Comparison of ENCODE assay signal across 21 cellular contexts in the genomic region with DNA sequence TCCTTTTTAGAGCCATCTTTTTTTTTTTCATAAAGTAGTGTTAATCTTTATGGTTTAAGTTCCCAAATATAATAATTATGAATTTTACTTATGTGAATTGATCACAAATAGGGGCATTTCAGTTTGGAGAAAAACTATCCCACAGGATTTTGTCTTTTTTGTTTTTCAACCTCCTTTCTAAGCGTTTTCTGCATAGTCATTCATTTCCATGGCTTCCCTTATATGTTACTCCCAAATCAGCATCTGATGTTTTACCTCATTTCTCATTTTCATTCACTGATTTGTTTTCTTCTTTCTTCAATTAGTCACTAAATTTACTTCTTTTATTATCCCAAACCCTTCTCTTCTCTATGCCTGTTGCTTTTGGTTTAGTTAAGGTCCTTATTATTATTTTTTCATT. TPM values are rescaled to one million over a fixed set of nuclear protein-coding genes. Genes with fewer than 3 reads are reported as not detected.
A peak's percentile ranks its signal among the peaks of the same experiment; 100 is the strongest.
DNase-seq lines count a peak whose midpoint lies in the region; ATAC-seq and TF ChIP-seq lines count a peak whose summit lies in the region.
"Had no signal": no experiment of that assay in that cellular context is flagged by ENCODE, and none has a peak within 500 bp of the region (broad histone marks: within the 10 kb centered on the region; RNA-seq: fewer than 3 reads in every experiment).

No MANE protein-coding gene starts in this region.

- TF ChIP-seq CTCF in GM23338 (conservative IDR thresholded peaks at IDR 0.05; ENCODE audit: low read depth in 2 of 2) (no peak), progenitor cell of endocrine pancreas (IDR thresholded peaks at IDR 0.05; ENCODE audit: unreplicated experiment) (no peak)

- H3K27ac ChIP-seq in GM23338 (ENCODE audit: low read depth) = peak overlapping the region; percentile 18; the same call in 1 of the 2 replicates
- H3K27ac ChIP-seq: BLaER1 treated with 17β-estradiol and CSF1 and Interleukin-3, amounts not matched to agents 10 nM and 100 nM had no signal

- H3K4me3 Mint-ChIP-seq in activated naive CD8-positive, alpha-beta T cell treated with anti-CD3 and anti-CD28 coated beads for 36 hours = no peak overlapping the region
- H3K4me3 Mint-ChIP-seq in activated naive CD8-positive, alpha-beta T cell treated with anti-CD3 and anti-CD28 coated beads, Interleukin-2, amount 50 U/mL, for 24 hours = no peak overlapping the region
- H3K4me3 Mint-ChIP-seq in GM23338 (no peak overlapping the region), progenitor cell of endocrine pancreas (ENCODE audit: low read depth) (no peak overlapping the region)
- no peak overlapping the region for H3K4me3 Mint-ChIP-seq in activated T-helper 17 cell treated with anti-CD3 and anti-CD28 coated beads, Interleukin-2, amount 50 U/mL, for 72 hours
- H3K4me3 Mint-ChIP-seq: CD14-positive monocyte; CD4-positive, alpha-beta T cell; CD8-positive, alpha-beta memory T cell had no signal

- H4K20me1 ChIP-seq in GM23338 (replicated peaks; ENCODE audit: insufficient read depth) = 0 out of 2 replicates have a peak, but pooled peaks cover 14% of the 10 kb centered on the region

- H3K36me3 ChIP-seq in GM23338 (ENCODE audit: insufficient read depth) = peaks cover 7% of the 10 kb centered on the region; the same call in 1 of the 2 replicates
- H3K36me3 ChIP-seq: BE2C, HAP-1 had no signal

- DNase-seq in activated naive CD8-positive, alpha-beta T cell treated with anti-CD3 and anti-CD28 coated beads for 36 hours = no peak
- no peak for DNase-seq in activated naive CD8-positive, alpha-beta T cell treated with anti-CD3 and anti-CD28 coated beads, Interleukin-2, amount 50 U/mL, for 24 hours
- DNase-seq in GM23338 (ENCODE audit: low spot score) (no peak), progenitor cell of endocrine pancreas (ENCODE audit: low spot score, unreplicated experiment) (no peak), NCI-H146 treated with DMSO at 0.1 percent for 48 hours (lab: John Stamatoyannopoulos, UW; ENCODE audit: unreplicated experiment) (no peak), HCEC 1CT (no peak), NCI-H82 (lab: John Stamatoyannopoulos, UW) (no peak)
- DNase-seq: AML-193; BE2C; CD4-positive, alpha-beta T cell; CD8-positive, alpha-beta memory T cell; DMS 273 treated with DMSO at 0.1 percent for 48 hours; DMS79; EL; GDM1; GOT3 had no signal

- H3F3A ChIP-seq in GM23338 (replicated peaks; ENCODE audit: low read depth) = no peaks in the 10 kb centered on the region

- peaks cover 34% of the 10 kb centered on the region for H3K4me1 Mint-ChIP-seq in activated naive CD8-positive, alpha-beta T cell treated with anti-CD3 and anti-CD28 coated beads for 36 hours
- H3K4me1 Mint-ChIP-seq in activated naive CD8-positive, alpha-beta T cell treated with anti-CD3 and anti-CD28 coated beads, Interleukin-2, amount 50 U/mL, for 24 hours = peaks cover 43% of the 10 kb centered on the region
- H3K4me1 Mint-ChIP-seq in GM23338 (peaks cover 17% of the 10 kb centered on the region; the same call in 2 of the 3 replicates), progenitor cell of endocrine pancreas (ENCODE audit: low read depth) (no peaks in the 10 kb centered on the region)
- H3K4me1 Mint-ChIP-seq in activated T-helper 17 cell treated with anti-CD3 and anti-CD28 coated beads, Interleukin-2, amount 50 U/mL, for 72 hours = peaks cover 33% of the 10 kb centered on the region

- no peak overlapping the region for H2AFZ ChIP-seq in GM23338

- H3K27ac Mint-ChIP-seq in activated naive CD8-positive, alpha-beta T cell treated with anti-CD3 and anti-CD28 coated beads for 36 hours = peak overlapping the region; percentile 6
- no peak overlapping the region for H3K27ac Mint-ChIP-seq in activated naive CD8-positive, alpha-beta T cell treated with anti-CD3 and anti-CD28 coated beads, Interleukin-2, amount 50 U/mL, for 24 hours
- H3K27ac Mint-ChIP-seq in GM23338 = no peak overlapping the region
- H3K27ac Mint-ChIP-seq in activated T-helper 17 cell treated with anti-CD3 and anti-CD28 coated beads, Interleukin-2, amount 50 U/mL, for 72 hours = peak overlapping the region; percentile 34
- peak overlapping the region; percentile 81 for H3K27ac Mint-ChIP-seq in progenitor cell of endocrine pancreas
- H3K27ac Mint-ChIP-seq: CD4-positive, alpha-beta T cell had no signal

- no peak overlapping the region for H3K4me2 ChIP-seq in GM23338
- H3K4me2 ChIP-seq: BLaER1 treated with 17β-estradiol and CSF1 and Interleukin-3, amounts not matched to agents 10 nM and 100 nM had no signal

- H3K4me1 ChIP-seq in GM23338 (ENCODE audit: insufficient read depth) = peaks cover 16% of the 10 kb centered on the region
- H3K4me1 ChIP-seq: BE2C; BLaER1 treated with 17β-estradiol and CSF1 and Interleukin-3, amounts not matched to agents 10 nM and 100 nM; HAP-1 had no signal

- ATAC-seq in activated naive CD8-positive, alpha-beta T cell treated with anti-CD3 and anti-CD28 coated beads, Interleukin-2, amount 50 U/mL, for 24 hours = no peak
- no peak for ATAC-seq in GM23338
- no peak for ATAC-seq in activated T-helper 17 cell treated with anti-CD3 and anti-CD28 coated beads, Interleukin-2, amount 50 U/mL, for 72 hours (replicated peaks)
- ATAC-seq: GM12878 had no signal

- H3K4me3 ChIP-seq in GM23338 = no peak overlapping the region
- H3K4me3 ChIP-seq: BLaER1 treated with 17β-estradiol and CSF1 and Interleukin-3, amounts not matched to agents 10 nM and 100 nM; GM12878; HAP-1 had no signal

- no peaks in the 10 kb centered on the region for H3K9me2 ChIP-seq in GM23338 (ENCODE audit: insufficient read depth)

- H3K79me2 ChIP-seq in GM23338 (replicated peaks; ENCODE audit: insufficient read depth) = peaks cover 100% of the 10 kb centered on the region

- H3K27me3 Mint-ChIP-seq in activated naive CD8-positive, alpha-beta T cell treated with anti-CD3 and anti-CD28 coated beads for 36 hours = no peaks in the 10 kb centered on the region
- no peaks in the 10 kb centered on the region for H3K27me3 Mint-ChIP-seq in activated naive CD8-positive, alpha-beta T cell treated with anti-CD3 and anti-CD28 coated beads, Interleukin-2, amount 50 U/mL, for 24 hours
- H3K27me3 Mint-ChIP-seq in GM23338 (ENCODE audit: insufficient read depth, low read depth, poor library complexity) (peaks cover 2% of the 10 kb centered on the region), progenitor cell of endocrine pancreas (no peaks in the 10 kb centered on the region)
- H3K27me3 Mint-ChIP-seq in activated T-helper 17 cell treated with anti-CD3 and anti-CD28 coated beads, Interleukin-2, amount 50 U/mL, for 72 hours = no peaks in the 10 kb centered on the region
- H3K27me3 Mint-ChIP-seq: CD4-positive, alpha-beta T cell; CD8-positive, alpha-beta memory T cell had no signal

- H3K36me3 Mint-ChIP-seq in activated naive CD8-positive, alpha-beta T cell treated with anti-CD3 and anti-CD28 coated beads for 36 hours = peaks cover 48% of the 10 kb centered on the region
- H3K36me3 Mint-ChIP-seq in activated naive CD8-positive, alpha-beta T cell treated with anti-CD3 and anti-CD28 coated beads, Interleukin-2, amount 50 U/mL, for 24 hours (ENCODE audit: low read depth) = peaks cover 30% of the 10 kb centered on the region
- H3K36me3 Mint-ChIP-seq in GM23338 (ENCODE audit: low read depth) = peaks cover 33% of the 10 kb centered on the region
- H3K36me3 Mint-ChIP-seq in activated T-helper 17 cell treated with anti-CD3 and anti-CD28 coated beads, Interleukin-2, amount 50 U/mL, for 72 hours (ENCODE audit: low read depth) = peaks cover 13% of the 10 kb centered on the region
- H3K36me3 Mint-ChIP-seq in progenitor cell of endocrine pancreas (ENCODE audit: insufficient read depth) = peaks cover 24% of the 10 kb centered on the region

- peaks cover 16% of the 10 kb centered on the region for H3K9me3 Mint-ChIP-seq in activated naive CD8-positive, alpha-beta T cell treated with anti-CD3 and anti-CD28 coated beads for 36 hours
- peaks cover 22% of the 10 kb centered on the region for H3K9me3 Mint-ChIP-seq in activated naive CD8-positive, alpha-beta T cell treated with anti-CD3 and anti-CD28 coated beads, Interleukin-2, amount 50 U/mL, for 24 hours
- H3K9me3 Mint-ChIP-seq in GM23338 = peaks cover 26% of the 10 kb centered on the region
- H3K9me3 Mint-ChIP-seq in activated T-helper 17 cell treated with anti-CD3 and anti-CD28 coated beads, Interleukin-2, amount 50 U/mL, for 72 hours = peaks cover 4% of the 10 kb centered on the region
- H3K9me3 Mint-ChIP-seq in progenitor cell of endocrine pancreas (ENCODE audit: low read depth) = peaks cover 25% of the 10 kb centered on the region

- H3K27me3 ChIP-seq in GM23338 (ENCODE audit: insufficient read depth) = no peaks in the 10 kb centered on the region
- H3K27me3 ChIP-seq: BE2C; BLaER1 treated with 17β-estradiol and CSF1 and Interleukin-3, amounts not matched to agents 10 nM and 100 nM had no signal

TF ChIP-seq in GM23338, 12 proteins besides CTCF, POLR2A, EP300 and RAD21 (continues in another document):
- TF ChIP-seq, protein P1, sequence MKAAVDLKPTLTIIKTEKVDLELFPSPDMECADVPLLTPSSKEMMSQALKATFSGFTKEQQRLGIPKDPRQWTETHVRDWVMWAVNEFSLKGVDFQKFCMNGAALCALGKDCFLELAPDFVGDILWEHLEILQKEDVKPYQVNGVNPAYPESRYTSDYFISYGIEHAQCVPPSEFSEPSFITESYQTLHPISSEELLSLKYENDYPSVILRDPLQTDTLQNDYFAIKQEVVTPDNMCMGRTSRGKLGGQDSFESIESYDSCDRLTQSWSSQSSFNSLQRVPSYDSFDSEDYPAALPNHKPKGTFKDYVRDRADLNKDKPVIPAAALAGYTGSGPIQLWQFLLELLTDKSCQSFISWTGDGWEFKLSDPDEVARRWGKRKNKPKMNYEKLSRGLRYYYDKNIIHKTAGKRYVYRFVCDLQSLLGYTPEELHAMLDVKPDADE (IDR thresholded peaks at IDR 0.05) = no peak
- no peak for TF ChIP-seq EZH2 (IDR thresholded peaks at IDR 0.05; ENCODE audit: low read depth, unreplicated experiment)

RNA-seq across cellular contexts. Expression of a gene that starts 24.7 kb away (rescaled TPM):
- total RNA-seq in activated naive CD8-positive, alpha-beta T cell treated with anti-CD3 and anti-CD28 coated beads for 36 hours = 10 to 100 TPM; 45.8 to 47.5 TPM
- total RNA-seq in GM23338 (2014; rRNA removed; shearing (Covaris generic)) = 43.9 and 44.2 TPM in 2 replicates
- polyA plus RNA-seq in GM23338 (2016; fragmentation: Nextera tagmentation; extraction: Ambion mirVana) = 35.8 and 46.5 TPM in 2 replicates
- 10 to 100 TPM; 55.6 to 62.2 TPM for total RNA-seq in activated T-helper 17 cell treated with anti-CD3 and anti-CD28 coated beads, Interleukin-2, amount 50 U/mL, for 72 hours
- total RNA-seq in progenitor cell of endocrine pancreas = 58.8 and 64.4 TPM in 2 replicates

Comparison
In these comparisons a context has a peak if more than half of its experiments do, and no peak if none do; other contexts are left out.
1. H3K27ac Mint-ChIP-seq: peak in activated naive CD8-positive, alpha-beta T cell treated with anti-CD3 and anti-CD28 coated beads for 36 hours (single experiment), activated T-helper 17 cell treated with anti-CD3 and anti-CD28 coated beads, Interleukin-2, amount 50 U/mL, for 72 hours (single experiment) and progenitor cell of endocrine pancreas (single experiment); none in activated naive CD8-positive, alpha-beta T cell treated with anti-CD3 and anti-CD28 coated beads, Interleukin-2, amount 50 U/mL, for 24 hours (single experiment) and GM23338 (single experiment).